Comparison of ENCODE assay signal across 9 cellular contexts in the genomic region with DNA sequence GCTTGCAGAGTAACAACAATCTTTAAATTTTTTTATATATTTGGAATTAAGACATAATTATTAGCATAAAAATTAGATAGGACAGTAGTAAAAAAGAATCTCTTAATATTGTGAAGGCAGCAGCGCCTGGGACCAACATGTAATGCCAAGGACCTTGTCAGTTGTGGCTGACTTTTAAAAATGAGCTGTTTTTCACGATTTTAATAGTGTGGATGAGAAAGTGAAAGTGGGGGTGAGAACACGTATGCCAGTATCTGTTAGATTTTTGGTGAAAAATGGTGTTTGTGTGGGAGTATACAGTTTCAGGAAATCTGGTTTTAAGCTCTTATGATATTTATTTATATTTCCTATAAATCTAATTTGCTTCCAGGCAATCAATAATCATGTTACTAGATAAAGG.
DNase-seq lines count a peak whose midpoint lies in the region; ATAC-seq, FAIRE-seq and TF ChIP-seq lines count a peak whose summit lies in the region.
"Had no signal": no experiment of that assay in that cellular context is flagged by ENCODE, and none has a peak within 500 bp of the region (broad histone marks: within the 10 kb centered on the region; RNA-seq: fewer than 3 reads in every experiment).

No MANE protein-coding gene starts in this region.

- H3K4me1 ChIP-seq in CD4-positive, CD25-positive, alpha-beta regulatory T cell (ENCODE audit: control insufficient read depth, insufficient read depth, low read length, poor library complexity, severe bottlenecking): peaks cover 26% of the 10 kb centered on the region
- peaks cover 21% of the 10 kb centered on the region for H3K4me1 ChIP-seq in mucosa of stomach (ENCODE audit: control insufficient read depth, insufficient read depth, low read length)

- ATAC-seq in CD4-positive, CD25-positive, alpha-beta regulatory T cell (ENCODE audit: low read depth in 2 of 2): no peak
- no peak for ATAC-seq in GM19463 (IDR thresholded peaks at IDR 0.05; ENCODE audit: unreplicated experiment)

- H3K27me3 Mint-ChIP-seq in CD4-positive, CD25-positive, alpha-beta regulatory T cell: no peaks in the 10 kb centered on the region
- peaks cover 35% of the 10 kb centered on the region for H3K27me3 Mint-ChIP-seq in HFFc6 (ENCODE audit: insufficient read depth)
- no peaks in the 10 kb centered on the region for H3K27me3 Mint-ChIP-seq in activated naive CD8-positive, alpha-beta T cell treated with anti-CD3 and anti-CD28 coated beads for 36 hours

- H3K36me3 ChIP-seq in CD4-positive, CD25-positive, alpha-beta regulatory T cell (ENCODE audit: control insufficient read depth, insufficient read depth, low read length): no peaks in the 10 kb centered on the region
- no peaks in the 10 kb centered on the region for H3K36me3 ChIP-seq in mucosa of stomach (ENCODE audit: control insufficient read depth, insufficient read depth, low read length)

- peaks cover 0 to 2% (median 0%) of the 10 kb centered on the region in 7 donors for H3K9me3 Mint-ChIP-seq in CD4-positive, CD25-positive, alpha-beta regulatory T cell
- H3K9me3 Mint-ChIP-seq in HFFc6: peaks cover 10% of the 10 kb centered on the region; the same call in 1 of the 2 replicates
- peaks cover 13% of the 10 kb centered on the region for H3K9me3 Mint-ChIP-seq in activated naive CD8-positive, alpha-beta T cell treated with anti-CD3 and anti-CD28 coated beads for 36 hours

- DNase-seq in CD4-positive, CD25-positive, alpha-beta regulatory T cell: peak in 1 of 3 donors; percentile 51
- DNase-seq in HFFc6 (no peak), NCI-H524 (lab: John Stamatoyannopoulos, UW) (no peak), mesenteric fat pad (ENCODE audit: low spot score) (no peak), HTR-8/SVneo (ENCODE audit: insufficient read length, low spot score) (no peak)
- peak; percentile 8 for DNase-seq in activated naive CD8-positive, alpha-beta T cell treated with anti-CD3 and anti-CD28 coated beads for 36 hours
- DNase-seq: left cardiac atrium had no signal

- H3K9ac ChIP-seq in mucosa of stomach (ENCODE audit: low read length): peak overlapping the region; percentile 83

- no peaks in the 10 kb centered on the region for H3K27me3 ChIP-seq in CD4-positive, CD25-positive, alpha-beta regulatory T cell (ENCODE audit: control insufficient read depth, insufficient read depth, low read length)
- H3K27me3 ChIP-seq in mucosa of stomach (ENCODE audit: control insufficient read depth, insufficient read depth, low read length): no peaks in the 10 kb centered on the region

- H3K4me3 ChIP-seq in CD4-positive, CD25-positive, alpha-beta regulatory T cell (ENCODE audit: low read depth, low read length): peak overlapping the region; percentile 75
- H3K4me3 ChIP-seq in mucosa of stomach (ENCODE audit: low read length): peak overlapping the region; percentile 7

- H3K27ac ChIP-seq in CD4-positive, CD25-positive, alpha-beta regulatory T cell (ENCODE audit: insufficient read depth, low read length, poor library complexity, severe bottlenecking): peak overlapping the region; percentile 60

- H3K27ac Mint-ChIP-seq in CD4-positive, CD25-positive, alpha-beta regulatory T cell: peak overlapping the region; percentile 70 to 90 (median 85)
- H3K27ac Mint-ChIP-seq in HFFc6: peak overlapping the region; percentile 31; the same call in 1 of the 2 replicates
- H3K27ac Mint-ChIP-seq in activated naive CD8-positive, alpha-beta T cell treated with anti-CD3 and anti-CD28 coated beads for 36 hours: peak overlapping the region; percentile 82

- H3K4me1 Mint-ChIP-seq in CD4-positive, CD25-positive, alpha-beta regulatory T cell: peaks cover 17 to 76% (median 46%) of the 10 kb centered on the region in 4 donors
- peaks cover 90% of the 10 kb centered on the region for H3K4me1 Mint-ChIP-seq in HFFc6 (ENCODE audit: low read depth)
- peaks cover 56% of the 10 kb centered on the region for H3K4me1 Mint-ChIP-seq in activated naive CD8-positive, alpha-beta T cell treated with anti-CD3 and anti-CD28 coated beads for 36 hours

- peak overlapping the region in 3 of 4 donors; percentile 26 to 88 (median 86) for H3K4me3 Mint-ChIP-seq in CD4-positive, CD25-positive, alpha-beta regulatory T cell
- H3K4me3 Mint-ChIP-seq in HFFc6: peak overlapping the region; percentile 37; the same call in 1 of the 2 replicates
- peak overlapping the region; percentile 56 for H3K4me3 Mint-ChIP-seq in activated naive CD8-positive, alpha-beta T cell treated with anti-CD3 and anti-CD28 coated beads for 36 hours

- H3K36me3 Mint-ChIP-seq in CD4-positive, CD25-positive, alpha-beta regulatory T cell: no peaks in the 10 kb centered on the region
- peaks cover 73% of the 10 kb centered on the region for H3K36me3 Mint-ChIP-seq in HFFc6 (ENCODE audit: low read depth)
- peaks cover 28% of the 10 kb centered on the region for H3K36me3 Mint-ChIP-seq in activated naive CD8-positive, alpha-beta T cell treated with anti-CD3 and anti-CD28 coated beads for 36 hours

- H3K9me3 ChIP-seq in CD4-positive, CD25-positive, alpha-beta regulatory T cell (ENCODE audit: control insufficient read depth in 2 of 2, low read length in 2 of 2): no peaks in the 10 kb centered on the region
- H3K9me3 ChIP-seq in mucosa of stomach (ENCODE audit: control insufficient read depth, low read length): no peaks in the 10 kb centered on the region

- no peak for FAIRE-seq in HTR-8/SVneo (lab: Jason Lieb, UNC)

- no peak for TF ChIP-seq CTCF in HFFc6 (IDR thresholded peaks at IDR 0.05)

Comparison
In these comparisons a context has a peak if more than half of its experiments do, and no peak if none do; other contexts are left out.
1. H3K27ac Mint-ChIP-seq: peak in every context shown above with its lines; median percentile 85 in CD4-positive, CD25-positive, alpha-beta regulatory T cell; 82 in activated naive CD8-positive, alpha-beta T cell treated with anti-CD3 and anti-CD28 coated beads for 36 hours; 31 in HFFc6.